Comparison of ENCODE assay signal across 16 cellular contexts in the genomic region with DNA sequence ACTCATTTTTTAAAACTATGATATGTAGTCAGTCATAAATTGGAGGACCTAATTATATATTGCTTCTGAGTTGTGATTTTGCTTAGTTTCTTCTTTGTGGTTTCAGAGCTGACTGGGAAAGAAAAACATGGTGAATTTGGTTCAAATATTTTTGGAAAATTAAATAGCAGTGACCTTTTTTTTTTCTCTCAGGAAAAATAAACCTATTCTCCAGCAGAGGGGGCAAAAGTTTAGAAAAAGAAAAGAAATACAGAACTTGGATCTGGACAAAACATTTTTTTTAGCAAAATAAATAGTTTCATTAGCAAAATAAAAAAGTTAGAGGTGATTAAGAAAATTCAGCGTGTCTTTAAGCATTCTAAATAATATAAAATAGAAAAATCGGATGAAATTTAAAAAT. TPM values are rescaled to one million over a fixed set of nuclear protein-coding genes. Genes with fewer than 3 reads are reported as not detected.
A peak's percentile ranks its signal among the peaks of the same experiment; 100 is the strongest.
DNase-seq lines count a peak whose midpoint lies in the region; FAIRE-seq and TF ChIP-seq lines count a peak whose summit lies in the region.
"Had no signal": no experiment of that assay in that cellular context is flagged by ENCODE, and none has a peak within 500 bp of the region (broad histone marks: within the 10 kb centered on the region; RNA-seq: fewer than 3 reads in every experiment).

No MANE protein-coding gene starts in this region.

- no peak overlapping the region for H2AFZ ChIP-seq in SU-DHL-6 (ENCODE audit: low read depth, low read length, severe bottlenecking)

- 92 to 97% methylated on average over 2 of the region's 2 CpGs for WGBS in sigmoid colon, 2 donors

- H3K36me3 ChIP-seq in SU-DHL-6 (ENCODE audit: low read length) (no peaks in the 10 kb centered on the region; the same call in 1 of the 2 replicates), sigmoid colon (peaks cover 0 to 73% (median 6%) of the 10 kb centered on the region in 4 donors)
- H3K36me3 ChIP-seq: ovary had no signal

- H3F3A ChIP-seq in SU-DHL-6 (ENCODE audit: insufficient read depth), result no peaks in the 10 kb centered on the region

- no peaks in the 10 kb centered on the region for H3K79me2 ChIP-seq in SU-DHL-6 (ENCODE audit: insufficient read depth, low read length)

- CTCF ChIA-PET in GM10248 (lab: Yijun Ruan, JAX), result interaction anchor here (0.8 to 0.9 kb wide), 3 partner anchors 9 to 19 kb away, joined by 3 to 4 read pairs (median 3); no protein-coding TSS in a partner anchor

- no peaks in the 10 kb centered on the region for H3K4me1 ChIP-seq in sigmoid colon

- no peak for DNase-seq in AG09319 (ENCODE audit: extremely low read depth, low read depth)
- DNase-seq in GM10248 (ENCODE audit: extremely low spot score), result no peak
- DNase-seq in cerebellar cortex (ENCODE audit: low spot score), result no peak
- DNase-seq in sigmoid colon, result no peak
- no peak for DNase-seq in KG1 (lab: John Stamatoyannopoulos, UW)
- DNase-seq in NCI-H524 (lab: John Stamatoyannopoulos, UW), result no peak
- DNase-seq: activated CD4-positive, alpha-beta T cell treated with anti-CD3 and anti-CD28 coated beads, Interleukin-2, amount 10 ng/mL, durations not matched to agents 7 days and 5 days; activated naive CD8-positive, alpha-beta T cell treated with anti-CD3 and anti-CD28 coated beads, Interleukin-2, amount 10 ng/mL, durations not matched to agents 7 days and 5 days; left colon; NCI-H187 treated with DMSO at 0.1 percent for 48 hours; ovary had no signal

- no peak for TF ChIP-seq POLR2A in sigmoid colon (IDR thresholded peaks at IDR 0.05)

- H3K4me3 ChIP-seq in SU-DHL-6 (ENCODE audit: insufficient read depth, low read length, poor library complexity, severe bottlenecking) (no peak overlapping the region), sigmoid colon (no peak overlapping the region)
- H3K4me3 ChIP-seq: ovary, SJCRH30 had no signal

- H3K4me2 ChIP-seq in SU-DHL-6 (ENCODE audit: low read depth, low read length, poor library complexity, severe bottlenecking), result no peak overlapping the region

- H3K27me3 ChIP-seq in SU-DHL-6 (ENCODE audit: low read length), result no peaks in the 10 kb centered on the region
- H3K27me3 ChIP-seq in sigmoid colon, result no peaks in the 10 kb centered on the region
- H3K27me3 ChIP-seq: ovary, SJCRH30 had no signal

- no peaks in the 10 kb centered on the region for H3K9me3 ChIP-seq in SU-DHL-6 (ENCODE audit: insufficient read depth, low read length)
- no peaks in the 10 kb centered on the region for H3K9me3 ChIP-seq in sigmoid colon
- H3K9me3 ChIP-seq: ovary, SJCRH30 had no signal

- POLR2A ChIA-PET in GM10248 (lab: Yijun Ruan, JAX), result no interaction called here

- TF ChIP-seq CTCF in AG09319 (IDR thresholded peaks at IDR 0.05; ENCODE audit: low read depth, low read length) (peak; percentile 43), GM10248 (IDR thresholded peaks at IDR 0.05; ENCODE audit: control extremely low read depth, extremely low read depth, low read depth, missing control alignments) (peak; percentile 26), SU-DHL-6 (IDR thresholded peaks at IDR 0.05; ENCODE audit: insufficient read depth, low read length, poor library complexity, severe bottlenecking) (peak; percentile 38), sigmoid colon (IDR thresholded peaks at IDR 0.05) (peak in 2 of 4 experiments; percentile 9 to 15)

- TF ChIP-seq EP300 in sigmoid colon (IDR thresholded peaks at IDR 0.05), result no peak

- H3K27ac ChIP-seq in SU-DHL-6 (ENCODE audit: low read depth, low read length), result no peak overlapping the region
- H3K27ac ChIP-seq in sigmoid colon, result no peak overlapping the region
- H3K27ac ChIP-seq: epithelial cell of prostate, ovary, SJCRH30 had no signal

- intact Hi-C loops in sigmoid colon (cut with DNase I), result no loop called here

- no peak overlapping the region for H3K9ac ChIP-seq in SU-DHL-6 (ENCODE audit: low read length)

- FAIRE-seq in islet of Langerhans (lab: Jason Lieb, UNC), result peak; percentile 60
- FAIRE-seq: GM19239 had no signal

- no peaks in the 10 kb centered on the region for H4K20me1 ChIP-seq in SU-DHL-6 (ENCODE audit: low read depth, low read length)

- no peaks in the 10 kb centered on the region for H3K9me2 ChIP-seq in SU-DHL-6 (replicated peaks; ENCODE audit: insufficient read depth, low read length)

RNA-seq across cellular contexts. Expression of gene COL10A1, which starts 10.2 kb away (rescaled TPM):
- not detected for total RNA-seq in sigmoid colon
- polyA plus RNA-seq in sigmoid colon, result not detected
- total RNA-seq: activated CD4-positive, alpha-beta T cell treated with anti-CD3 and anti-CD28 coated beads, Interleukin-2, amount 10 ng/mL, durations not matched to agents 7 days and 5 days; activated naive CD8-positive, alpha-beta T cell treated with anti-CD3 and anti-CD28 coated beads, Interleukin-2, amount 10 ng/mL, durations not matched to agents 7 days and 5 days; left colon had no signal

RNA-seq across cellular contexts. Expression of gene NT5DC1, which starts 15.1 kb away (rescaled TPM):
- total RNA-seq in sigmoid colon, result 10 to 100 TPM in 1 of 4 donors, 1 to 10 TPM in 3; 8.2 to 21.7 (median 8.8) TPM
- polyA plus RNA-seq in sigmoid colon, result 10 to 100 TPM in 2 of 3 donors, 1 to 10 TPM in 1; 9.9 to 21.0 (median 17.5) TPM

RNA-seq across cellular contexts. Expression of gene FRK, which starts 55.1 kb away (rescaled TPM):
- under 1 TPM; 0.16 to 0.71 (median 0.41) TPM for total RNA-seq in sigmoid colon
- 1 to 10 TPM; 3.2 to 6.5 (median 3.6) TPM for polyA plus RNA-seq in sigmoid colon
